In the genomic region with DNA sequence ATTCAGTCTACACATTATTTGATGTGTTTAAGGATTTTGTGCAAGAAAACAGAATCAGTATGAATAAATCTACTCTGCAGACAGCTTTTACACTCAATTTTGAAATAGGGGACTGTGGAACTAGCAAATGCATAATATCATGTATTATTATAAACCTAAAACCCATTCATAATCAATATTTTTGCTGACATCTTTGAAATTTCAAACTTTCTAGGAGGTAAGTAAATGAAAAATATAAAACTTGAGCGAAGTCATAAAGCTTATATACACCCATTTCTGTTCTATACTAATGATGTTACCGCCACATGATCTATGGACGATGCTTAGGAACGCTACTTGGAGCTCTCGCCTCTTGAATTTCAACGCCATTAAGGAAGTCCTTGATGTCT, we compare ENCODE assay signal across 28 cellular contexts.
"Had no signal": no experiment of that assay in that cellular context is flagged by ENCODE, and none has a peak within 500 bp of the region (broad histone marks: within the 10 kb centered on the region; RNA-seq: fewer than 3 reads in every experiment).

No MANE protein-coding gene starts in this region.

- H3K36me3 ChIP-seq: gastroesophageal sphincter, neutrophil, ovary, spleen, uterus had no signal

- H3K27ac Mint-ChIP-seq: activated CD4-positive, alpha-beta T cell treated with anti-CD3 and anti-CD28 coated beads for 36 hours; activated naive CD8-positive, alpha-beta T cell; activated T-cell treated with anti-CD3 and anti-CD28 coated beads, Interleukin-2, amount 50 U/mL, for 72 hours; memory B cell; type B pancreatic cell had no signal

- H3K36me3 Mint-ChIP-seq: memory B cell had no signal

- H3K27me3 ChIP-seq: dorsolateral prefrontal cortex, gastroesophageal sphincter, neutrophil, ovary, right atrium auricular region, spleen, testis, uterus had no signal

- H3K4me1 ChIP-seq: spleen, testis had no signal

- H3K9me3 Mint-ChIP-seq: T-helper 2 cell treated with Interferon-gamma antibody and Interleukin-4, amounts not matched to agents 5 μg/mL and 100 μg/mL, for 36 hours had no signal

- H3K4me1 Mint-ChIP-seq: memory B cell had no signal

- H3K4me3 ChIP-seq: coronary artery, dorsolateral prefrontal cortex, gastroesophageal sphincter, ovary, right atrium auricular region, spleen, testis, uterus had no signal

- DNase-seq: activated CD4-positive, alpha-beta T cell treated with anti-CD3 and anti-CD28 coated beads for 36 hours; activated CD4-positive, CD25-positive, alpha-beta regulatory T cell; activated CD8-positive, alpha-beta T cell treated with anti-CD3 and anti-CD28 coated beads, Interleukin-2, amount 10 ng/mL, durations not matched to agents 7 days and 5 days; activated effector memory CD4-positive, alpha-beta T cell treated with Interleukin-2 at 50 U/mL for 16 hours; activated naive CD4-positive, alpha-beta T cell treated with Interleukin-2 at 50 U/mL for 16 hours; activated T-cell treated with anti-CD3 and anti-CD28 coated beads for 4 hours; activated T-cell treated with anti-CD3 and anti-CD28 coated beads, Interleukin-2, amount 50 U/mL, for 72 hours; anterior cingulate cortex; cerebellar nuclear complex; dorsolateral prefrontal cortex; effector memory CD4-positive, alpha-beta T cell; erythroblast; hippocampal formation; kidney; ovary; spleen; stimulated activated naive CD4-positive, alpha-beta T cell treated with Interleukin-2 at 50 U/mL for 16 hours; testis; uterus had no signal

- H3K9me3 ChIP-seq: gastroesophageal sphincter, neutrophil, ovary, right atrium auricular region, spleen, testis, uterus had no signal

- ATAC-seq: activated CD8-positive, alpha-beta T cell treated with anti-CD3 and anti-CD28 coated beads, Interleukin-2, amount 10 ng/mL, durations not matched to agents 7 days and 5 days; activated T-cell treated with anti-CD3 and anti-CD28 coated beads, Interleukin-2, amount 50 U/mL, for 72 hours; gastroesophageal sphincter had no signal

- H3K27me3 Mint-ChIP-seq: activated CD4-positive, alpha-beta T cell treated with anti-CD3 and anti-CD28 coated beads for 36 hours; activated naive CD8-positive, alpha-beta T cell; memory B cell; type B pancreatic cell had no signal

- H3K4me3 Mint-ChIP-seq: activated CD4-positive, alpha-beta T cell treated with anti-CD3 and anti-CD28 coated beads for 36 hours; activated CD8-positive, alpha-beta T cell treated with anti-CD3 and anti-CD28 coated beads, Interleukin-2, amount 10 ng/mL, durations not matched to agents 7 days and 5 days; activated naive CD8-positive, alpha-beta T cell; memory B cell; nephron; type B pancreatic cell had no signal

- H3K27ac ChIP-seq: coronary artery, gastroesophageal sphincter, neutrophil, ovary, right atrium auricular region, spleen, testis, uterus had no signal
